ENCODE assay signal across 7 cellular contexts in genomic region chr4:49126443-49126842, GRCh38.
DNase-seq lines count a peak whose midpoint lies in the region; ATAC-seq and TF ChIP-seq lines count a peak whose summit lies in the region.
"Not testable (repeated sequence)": the region's sequence is repeated elsewhere in the genome, so short reads cannot be mapped to it uniquely, and the experiment has no call there.

No MANE protein-coding gene starts in this region.

- peak; percentile 32 for ATAC-seq in GM18498 (IDR thresholded peaks at IDR 0.05; ENCODE audit: unreplicated experiment)
- ATAC-seq in GM18867 (IDR thresholded peaks at IDR 0.05; ENCODE audit: unreplicated experiment), result peak; percentile 28
- peak; percentile 23 for ATAC-seq in HG02610 (IDR thresholded peaks at IDR 0.05; ENCODE audit: unreplicated experiment)
- ATAC-seq in HG03097 (IDR thresholded peaks at IDR 0.05; ENCODE audit: low FRiP score, unreplicated experiment), result peak; percentile 34
- ATAC-seq in HG03175 (IDR thresholded peaks at IDR 0.05; ENCODE audit: unreplicated experiment), result peak; percentile 43
- peak; percentile 41 for ATAC-seq in foreskin keratinocyte
- ATAC-seq in mucosa of descending colon, result peak; percentile 25

- H3K9me3 ChIP-seq in mucosa of descending colon, result not testable (repeated sequence)

- not testable (repeated sequence) for DNase-seq in foreskin keratinocyte, mucosa of descending colon

- not testable (repeated sequence) for H3K27ac ChIP-seq in foreskin keratinocyte

- intact Hi-C loops in mucosa of descending colon (cut with DNase I, micrococcal nuclease), result not testable (repeated sequence)

- H3K4me1 ChIP-seq in foreskin keratinocyte; mucosa of descending colon (ENCODE audit: low read depth): not testable (repeated sequence)

- TF ChIP-seq CTCF in foreskin keratinocyte (conservative IDR thresholded peaks at IDR 0.05); mucosa of descending colon (IDR thresholded peaks at IDR 0.05): not testable (repeated sequence)

- not testable (repeated sequence) for H3K4me3 ChIP-seq in mucosa of descending colon

- not testable (repeated sequence) for H3K36me3 ChIP-seq in mucosa of descending colon (ENCODE audit: low read depth)

- not testable (repeated sequence) for H3K27me3 ChIP-seq in foreskin keratinocyte
